In genomic region chr5:53490747-53491146, GRCh38 we compare ENCODE assay signal across 12 cellular contexts. TPM values are rescaled to one million over a fixed set of nuclear protein-coding genes. Genes with fewer than 3 reads are reported as not detected.
A peak's percentile ranks its signal among the peaks of the same experiment; 100 is the strongest.
DNase-seq lines count a peak whose midpoint lies in the region; ATAC-seq and TF ChIP-seq lines count a peak whose summit lies in the region.
"Had no signal": no experiment of that assay in that cellular context is flagged by ENCODE, and none has a peak within 500 bp of the region (broad histone marks: within the 10 kb centered on the region; RNA-seq: fewer than 3 reads in every experiment).

No MANE protein-coding gene starts in this region.

- TF ChIP-seq CTCF in HFFc6 (IDR thresholded peaks at IDR 0.05) (no peak), astrocyte of the spinal cord (IDR thresholded peaks at IDR 0.05; ENCODE audit: low read depth, low read length) (no peak), hepatocyte (IDR thresholded peaks at IDR 0.05; ENCODE audit: poor library complexity) (no peak)
- no peak for TF ChIP-seq CTCF in CD8-positive, alpha-beta T cell (IDR thresholded peaks at IDR 0.05)

- H3K4me3 ChIP-seq in astrocyte of the spinal cord (ENCODE audit: low read depth, low read length) (no peak overlapping the region), hepatocyte (no peak overlapping the region)
- H3K4me3 ChIP-seq in CD8-positive, alpha-beta T cell (ENCODE audit: low read depth, low read length): no peak overlapping the region
- H3K4me3 ChIP-seq: adrenal gland had no signal

- H3K4me1 Mint-ChIP-seq in HFFc6 (ENCODE audit: low read depth): peaks cover 52% of the 10 kb centered on the region
- H3K4me1 Mint-ChIP-seq in CD8-positive, alpha-beta T cell (ENCODE audit: low read depth): no peaks in the 10 kb centered on the region

- no peak overlapping the region for H2AFZ ChIP-seq in hepatocyte

- no peaks in the 10 kb centered on the region for H3K36me3 ChIP-seq in hepatocyte (replicated peaks; ENCODE audit: insufficient read depth, low read depth)
- no peaks in the 10 kb centered on the region for H3K36me3 ChIP-seq in CD8-positive, alpha-beta T cell (ENCODE audit: insufficient read depth, low read length)
- H3K36me3 ChIP-seq: adrenal gland had no signal

- H3K4me2 ChIP-seq in hepatocyte: no peak overlapping the region

- intact Hi-C loops in CD8-positive, alpha-beta T cell (cut with DNase I, micrococcal nuclease): no loop called here

- CTCF ChIA-PET in CD8-positive, alpha-beta T cell (lab: Charles Lee): no interaction called here

- in situ Hi-C loops in astrocyte of the spinal cord (cut with HindIII; ENCODE audit: low sequenced_read_pairs): no loop called here

- POLR2A ChIA-PET in CD8-positive, alpha-beta T cell (lab: Charles Lee): no interaction called here

- H3K79me2 ChIP-seq in hepatocyte: no peaks in the 10 kb centered on the region

- H3K27me3 Mint-ChIP-seq in HFFc6 (ENCODE audit: insufficient read depth): peaks cover 4% of the 10 kb centered on the region
- peaks cover 42% of the 10 kb centered on the region for H3K27me3 Mint-ChIP-seq in CD8-positive, alpha-beta T cell (ENCODE audit: low read depth)

- H4K20me1 ChIP-seq in hepatocyte (ENCODE audit: insufficient read depth, poor library complexity, severe bottlenecking): no peaks in the 10 kb centered on the region

- ATAC-seq in left lobe of liver (peak; percentile 48), GM18868 (IDR thresholded peaks at IDR 0.05; ENCODE audit: unreplicated experiment) (no peak)
- ATAC-seq in CD8-positive, alpha-beta T cell: no peak
- ATAC-seq: activated CD8-positive, alpha-beta T cell treated with anti-CD3 and anti-CD28 coated beads, Interleukin-2, amount 10 ng/mL, durations not matched to agents 7 days and 5 days had no signal

- H3K36me3 Mint-ChIP-seq in HFFc6 (ENCODE audit: low read depth): peaks cover 10% of the 10 kb centered on the region
- H3K36me3 Mint-ChIP-seq in CD8-positive, alpha-beta T cell: no peaks in the 10 kb centered on the region

- no peaks in the 10 kb centered on the region for H3K9me2 ChIP-seq in hepatocyte (replicated peaks; ENCODE audit: insufficient read depth)

- no peaks in the 10 kb centered on the region for H3K27me3 ChIP-seq in hepatocyte
- peaks cover 3% of the 10 kb centered on the region for H3K27me3 ChIP-seq in CD8-positive, alpha-beta T cell (ENCODE audit: insufficient read depth, low read length)
- H3K27me3 ChIP-seq: adrenal gland had no signal

- H3K27ac Mint-ChIP-seq in HFFc6: peak overlapping the region; percentile 97
- H3K27ac Mint-ChIP-seq in CD8-positive, alpha-beta T cell: no peak overlapping the region
- H3K27ac Mint-ChIP-seq: activated CD8-positive, alpha-beta T cell treated with anti-CD3 and anti-CD28 coated beads, Interleukin-2, amount 10 ng/mL, durations not matched to agents 7 days and 5 days had no signal

- H3K27ac ChIP-seq in hepatocyte: no peak overlapping the region
- H3K27ac ChIP-seq in CD8-positive, alpha-beta T cell (ENCODE audit: low read depth, low read length): no peak overlapping the region
- H3K27ac ChIP-seq: adrenal gland had no signal

- no peaks in the 10 kb centered on the region for H3K9me3 ChIP-seq in hepatocyte (ENCODE audit: low read depth)
- H3K9me3 ChIP-seq in CD8-positive, alpha-beta T cell (ENCODE audit: low read length): no peaks in the 10 kb centered on the region
- H3K9me3 ChIP-seq: adrenal gland had no signal

- H3K4me3 Mint-ChIP-seq in HFFc6: peak overlapping the region; percentile 71
- no peak overlapping the region for H3K4me3 Mint-ChIP-seq in CD8-positive, alpha-beta T cell
- H3K4me3 Mint-ChIP-seq: activated CD8-positive, alpha-beta T cell treated with anti-CD3 and anti-CD28 coated beads, Interleukin-2, amount 10 ng/mL, durations not matched to agents 7 days and 5 days had no signal

- H3K9me3 Mint-ChIP-seq in HFFc6: peaks cover 6% of the 10 kb centered on the region
- peaks cover 3% of the 10 kb centered on the region for H3K9me3 Mint-ChIP-seq in CD8-positive, alpha-beta T cell

- H3K4me1 ChIP-seq in hepatocyte (ENCODE audit: insufficient read depth): no peaks in the 10 kb centered on the region
- H3K4me1 ChIP-seq in CD8-positive, alpha-beta T cell (ENCODE audit: insufficient read depth, low read length): no peaks in the 10 kb centered on the region
- H3K4me1 ChIP-seq: adrenal gland had no signal

- DNase-seq in AG08395 (ENCODE audit: low spot score) (peak; percentile 95), HFFc6 (peak; percentile 92), astrocyte of the spinal cord (ENCODE audit: low read depth, low spot score) (peak; percentile 80), left lobe of liver (ENCODE audit: low spot score) (no peak), hepatocyte (ENCODE audit: low spot score) (no peak)
- no peak for DNase-seq in activated CD4-positive, CD25-positive, alpha-beta regulatory T cell treated with anti-CD3 and anti-CD28 coated beads, Interleukin-2, amount 50 U/mL, for 72 hours
- DNase-seq in CD8-positive, alpha-beta T cell: no peak
- DNase-seq: activated CD8-positive, alpha-beta T cell treated with anti-CD3 and anti-CD28 coated beads, Interleukin-2, amount 10 ng/mL, durations not matched to agents 7 days and 5 days; adrenal gland; COR-L47; NCI-H526 treated with DMSO at 0.1 percent for 48 hours had no signal

RNA-seq across cellular contexts. Expression of gene FST, which starts 10.3 kb away (rescaled TPM):
- total RNA-seq in HFFc6 (2021; fragmentation: NEBNext Ultra II Directional; extraction: Animal tissue kit (Norgen Biotek cat#: 25700)): 10 to 100 TPM; 14.2 to 92.1 (median 82.2) TPM
- total RNA-seq in left lobe of liver: 16.9 TPM
- total RNA-seq in hepatocyte: 15.3 and 18.4 TPM in 2 replicates
- polyA plus RNA-seq in hepatocyte: 32.6 and 35.4 TPM in 2 replicates
- total RNA-seq in CD8-positive, alpha-beta T cell: not detected
- total RNA-seq: activated CD8-positive, alpha-beta T cell treated with anti-CD3 and anti-CD28 coated beads, Interleukin-2, amount 10 ng/mL, durations not matched to agents 7 days and 5 days had no signal

Comparison
In these comparisons a context has a peak if more than half of its experiments do, and no peak if none do; other contexts are left out.
1. DNase-seq: peak in AG08395 (single experiment), HFFc6 (single experiment) and astrocyte of the spinal cord (single experiment); none in left lobe of liver (single experiment), hepatocyte (single experiment), activated CD4-positive, CD25-positive, alpha-beta regulatory T cell treated with anti-CD3 and anti-CD28 coated beads, Interleukin-2, amount 50 U/mL, for 72 hours (single experiment) and CD8-positive, alpha-beta T cell (0 of 7).
2. RNA of gene FST, which starts 10.3 kb away (total RNA-seq): 14.2 to 92.1 TPM in HFFc6, 15.3 to 18.4 TPM in hepatocyte and 16.9 TPM in left lobe of liver (single experiment); not detected in CD8-positive, alpha-beta T cell; every median in the first group is over 10 times any median in the second.